ENCODE assay signal across 24 cellular contexts in genomic region chr11:34826384-34826726, GRCh38.
DNase-seq lines count a peak whose midpoint lies in the region; ATAC-seq, FAIRE-seq and TF ChIP-seq lines count a peak whose summit lies in the region.
"Had no signal": no experiment of that assay in that cellular context is flagged by ENCODE, and none has a peak within 500 bp of the region (broad histone marks: within the 10 kb centered on the region; RNA-seq: fewer than 3 reads in every experiment).

No MANE protein-coding gene starts in this region.

- intact Hi-C loops in PC-3 (cut with micrococcal nuclease) (no loop called here), natural killer cell (cut with micrococcal nuclease) (no loop called here)

- no TSS peak for BruUV-seq in PC-3 (replicated peaks; lab: Mats Ljungman, UMichigan)

- H3K9ac ChIP-seq in PC-3 (ENCODE audit: low read length) = peak overlapping the region; percentile 84

- no peaks in the 10 kb centered on the region for H3K9me2 ChIP-seq in PC-3 (replicated peaks; ENCODE audit: low read length)

- H4K20me1 ChIP-seq in PC-3 (ENCODE audit: low read length) = no peaks in the 10 kb centered on the region

- 58% methylated on average over 1 of the region's 1 CpG for WGBS in A549 (ENCODE audit: missing lambda C conversion rate)
- WGBS in esophagus, 2 donors = 24 to 46% methylated on average over 1 of the region's 1 CpG

- H3K36me3 ChIP-seq in PC-3 (ENCODE audit: low read depth, low read length) (no peaks in the 10 kb centered on the region), esophagus (ENCODE audit: control insufficient read depth in 2 of 2, insufficient read depth in 2 of 2, low read length in 1 of 2) (no peaks in the 10 kb centered on the region)
- H3K36me3 ChIP-seq: HAP-1 had no signal

- H3K27me3 Mint-ChIP-seq in progenitor cell of endocrine pancreas (no peaks in the 10 kb centered on the region), natural killer cell (ENCODE audit: low read depth in 2 of 2) (peaks cover 0 to 4% of the 10 kb centered on the region in 2 donors)

- H3K4me3 ChIP-seq in A549 = no peak overlapping the region
- no peak overlapping the region for H3K4me3 ChIP-seq in PC-3 (ENCODE audit: low read length)
- H3K4me3 ChIP-seq in esophagus (ENCODE audit: low read depth in 1 of 2, low read length in 2 of 2) = no peak overlapping the region
- H3K4me3 ChIP-seq: HAP-1 had no signal

- TF ChIP-seq CTCF in A549 (IDR thresholded peaks at IDR 0.05) = no peak
- no peak for TF ChIP-seq CTCF in PC-3 (conservative IDR thresholded peaks at IDR 0.05; ENCODE audit: low read depth, low read length)
- TF ChIP-seq CTCF in progenitor cell of endocrine pancreas (IDR thresholded peaks at IDR 0.05; ENCODE audit: unreplicated experiment) = no peak
- TF ChIP-seq CTCF in omental fat pad (IDR thresholded peaks at IDR 0.05) = no peak
- no peak for TF ChIP-seq CTCF in natural killer cell (IDR thresholded peaks at IDR 0.05)

- H3K9me3 ChIP-seq in A549 (no peaks in the 10 kb centered on the region), PC-3 (ENCODE audit: low read length) (no peaks in the 10 kb centered on the region), esophagus (ENCODE audit: control insufficient read depth in 2 of 2, insufficient read depth in 1 of 2, low read depth in 1 of 2, low read length in 1 of 2) (no peaks in the 10 kb centered on the region)
- H3K9me3 ChIP-seq: HAP-1 had no signal

- CTCF ChIA-PET in A549 (lab: Yijun Ruan, JAX) = no interaction called here
- CTCF ChIA-PET in PC-3 (lab: Charles Lee) = no interaction called here

- H3K27me3 ChIP-seq in PC-3 (ENCODE audit: low read length) (no peaks in the 10 kb centered on the region), esophagus (ENCODE audit: control insufficient read depth in 1 of 2, insufficient read depth in 2 of 2, low read length in 2 of 2) (no peaks in the 10 kb centered on the region)

- H3K4me2 ChIP-seq in A549 (no peak overlapping the region), PC-3 (ENCODE audit: low read length) (peak overlapping the region; percentile 74)

- no peak for FAIRE-seq in A549 (lab: Jason Lieb, UNC)
- FAIRE-seq: endometrium, HTR-8/SVneo had no signal

- ATAC-seq in A549 (no peak), PC-3 (no peak), GM21723 (IDR thresholded peaks at IDR 0.05; ENCODE audit: unreplicated experiment) (no peak), omental fat pad (ENCODE audit: low FRiP score) (no peak), GM19467 (IDR thresholded peaks at IDR 0.05; ENCODE audit: unreplicated experiment) (no peak), natural killer cell (no peak)
- ATAC-seq: activated CD4-positive, alpha-beta T cell treated with anti-CD3 and anti-CD28 coated beads for 36 hours; CD8-positive, alpha-beta T cell had no signal

- peaks cover 3% of the 10 kb centered on the region for H3F3A ChIP-seq in PC-3 (ENCODE audit: low read length, unreplicated experiment)

- no peak overlapping the region for H3K4me3 Mint-ChIP-seq in progenitor cell of endocrine pancreas (ENCODE audit: low read depth)
- no peak overlapping the region for H3K4me3 Mint-ChIP-seq in natural killer cell
- H3K4me3 Mint-ChIP-seq: activated CD4-positive, alpha-beta T cell treated with anti-CD3 and anti-CD28 coated beads for 36 hours; activated naive CD8-positive, alpha-beta T cell; B cell; CD8-positive, alpha-beta T cell; dendritic cell treated with granulocyte-macrophage colony-stimulating factor and Interleukin-4, amounts not matched to agents 40 ng/mL and 50 ng/mL, for 4 days had no signal

- peaks cover 9% of the 10 kb centered on the region; the same call in 1 of the 3 replicates for H3K4me1 ChIP-seq in A549
- peaks cover 30% of the 10 kb centered on the region for H3K4me1 ChIP-seq in PC-3 (ENCODE audit: insufficient read depth, low read length)
- peaks cover 3 to 9% of the 10 kb centered on the region in 2 donors for H3K4me1 ChIP-seq in esophagus (ENCODE audit: control insufficient read depth in 2 of 2, insufficient read depth in 2 of 2, low read length in 1 of 2)
- H3K4me1 ChIP-seq: HAP-1 had no signal

- H3K27ac Mint-ChIP-seq in progenitor cell of endocrine pancreas = peak overlapping the region; percentile 78
- no peak overlapping the region for H3K27ac Mint-ChIP-seq in natural killer cell
- H3K27ac Mint-ChIP-seq: activated CD4-positive, alpha-beta T cell treated with anti-CD3 and anti-CD28 coated beads for 36 hours; activated naive CD8-positive, alpha-beta T cell; B cell; CD8-positive, alpha-beta T cell; dendritic cell treated with granulocyte-macrophage colony-stimulating factor and Interleukin-4, amounts not matched to agents 40 ng/mL and 50 ng/mL, for 4 days had no signal

- no peak for TF ChIP-seq RAD21 in A549 (conservative IDR thresholded peaks at IDR 0.05 in 1 of 2, IDR thresholded peaks at IDR 0.05 in 1 of 2)

- peaks cover 17% of the 10 kb centered on the region for H3K36me3 Mint-ChIP-seq in progenitor cell of endocrine pancreas (ENCODE audit: insufficient read depth)
- no peaks in the 10 kb centered on the region for H3K36me3 Mint-ChIP-seq in natural killer cell
- H3K36me3 Mint-ChIP-seq: activated naive CD8-positive, alpha-beta T cell; CD8-positive, alpha-beta T cell had no signal

- H3K27ac ChIP-seq in A549 = peak overlapping the region; percentile 7 to 29; a peak in 1 of 6 replicates
- peak overlapping the region; percentile 99 for H3K27ac ChIP-seq in PC-3 (ENCODE audit: low read length)
- peak overlapping the region; percentile 52 to 75 for H3K27ac ChIP-seq in esophagus (ENCODE audit: low read depth in 2 of 2, low read length in 1 of 2)

- H3K9me3 Mint-ChIP-seq in progenitor cell of endocrine pancreas (ENCODE audit: low read depth) (no peaks in the 10 kb centered on the region), natural killer cell (no peaks in the 10 kb centered on the region)
- H3K9me3 Mint-ChIP-seq: CD8-positive, alpha-beta T cell; dendritic cell treated with granulocyte-macrophage colony-stimulating factor and Interleukin-4, amounts not matched to agents 40 ng/mL and 50 ng/mL, for 4 days had no signal

- H2AFZ ChIP-seq in PC-3 (ENCODE audit: low read length) = no peak overlapping the region

- H3K4me1 Mint-ChIP-seq in progenitor cell of endocrine pancreas (ENCODE audit: low read depth) = peaks cover 33% of the 10 kb centered on the region
- no peaks in the 10 kb centered on the region for H3K4me1 Mint-ChIP-seq in natural killer cell
- H3K4me1 Mint-ChIP-seq: activated CD4-positive, alpha-beta T cell treated with anti-CD3 and anti-CD28 coated beads for 36 hours; B cell had no signal

- no peak for TF ChIP-seq POLR2A in A549 (IDR thresholded peaks at IDR 0.05; ENCODE audit: low read length)

- no peaks in the 10 kb centered on the region for H3K79me2 ChIP-seq in PC-3 (ENCODE audit: low read length)

- POLR2A ChIA-PET in A549 (lab: Yijun Ruan, JAX) = no interaction called here
- POLR2A ChIA-PET in PC-3 (lab: Charles Lee; ENCODE audit: unreplicated experiment) = no interaction called here

- DNase-seq in A549 (ENCODE audit: low read depth in 1 of 2, low spot score in 1 of 2) = no peak
- DNase-seq in PC-3 = no peak
- no peak for DNase-seq in progenitor cell of endocrine pancreas (ENCODE audit: low spot score, unreplicated experiment)
- DNase-seq in omental fat pad (ENCODE audit: low spot score) = no peak
- no peak for DNase-seq in natural killer cell
- DNase-seq: activated CD4-positive, alpha-beta T cell treated with anti-CD3 and anti-CD28 coated beads for 36 hours; activated CD8-positive, alpha-beta memory T cell treated with anti-CD3 and anti-CD28 coated beads for 24 hours; activated effector memory CD4-positive, alpha-beta T cell treated with Interleukin-2 at 50 U/mL for 16 hours; CD8-positive, alpha-beta T cell; KG1; NCI-H1436 treated with DMSO at 0.1 percent for 48 hours; posterior cingulate gyrus; SHP77; stimulated activated CD4-positive, alpha-beta T cell treated with anti-CD3 and anti-CD28 coated beads, Interleukin-15, amount 100 ng/mL, for 24 hours; stimulated activated naive CD4-positive, alpha-beta T cell had no signal

- no peak for TF ChIP-seq EP300 in A549 (IDR thresholded peaks at IDR 0.05)

TF ChIP-seq in A549, 52 proteins besides CTCF, POLR2A, EP300 and RAD21 (continues in another document):
- TF ChIP-seq ZC3H11A (IDR thresholded peaks at IDR 0.05) (no peak), HOXB13 (CRISPR knock-in tag; IDR thresholded peaks at IDR 0.05; ENCODE audit: low read depth) (no peak), TP53 (CRISPR knock-in tag; IDR thresholded peaks at IDR 0.05) (no peak), SREBF2 (IDR thresholded peaks at IDR 0.05) (no peak), POLR2AphosphoS2 (conservative IDR thresholded peaks at IDR 0.05; ENCODE audit: low read length) (no peak), NFE2L2 (conservative IDR thresholded peaks at IDR 0.05; ENCODE audit: low read length) (no peak), FOXS1 (CRISPR knock-in tag; IDR thresholded peaks at IDR 0.05) (no peak), BHLHE40 (IDR thresholded peaks at IDR 0.05; ENCODE audit: low read depth, low read length) (no peak), HOXA7 (CRISPR knock-in tag; IDR thresholded peaks at IDR 0.05) (no peak), USF2 (IDR thresholded peaks at IDR 0.05) (no peak), ZSCAN20 (CRISPR knock-in tag; IDR thresholded peaks at IDR 0.05) (no peak), CEBPB (IDR thresholded peaks at IDR 0.05) (no peak), JUNB (IDR thresholded peaks at IDR 0.05) (no peak), BCL3 (IDR thresholded peaks at IDR 0.05) (no peak), HES2 (IDR thresholded peaks at IDR 0.05) (no peak)

Comparison
In these comparisons a context has a peak if more than half of its experiments do, and no peak if none do; other contexts are left out.
1. H3K27ac ChIP-seq: peak in every context shown above with its lines; median percentile 99 in PC-3; 64 in esophagus; 18 in A549.